In genomic region chr2:241635756-241636155, GRCh38 we compare ENCODE assay signal across 8 cellular contexts. TPM values are rescaled to one million over a fixed set of nuclear protein-coding genes. Genes with fewer than 3 reads are reported as not detected.
DNase-seq lines count a peak whose midpoint lies in the region; ATAC-seq and TF ChIP-seq lines count a peak whose summit lies in the region.

No MANE protein-coding gene starts in this region.

- peaks cover 22% of the 10 kb centered on the region for H3K36me3 Mint-ChIP-seq in activated CD4-positive, alpha-beta memory T cell treated with anti-CD3 and anti-CD28 coated beads for 36 hours

- H3K9ac ChIP-seq in SK-N-SH (peak overlapping the region; percentile 78; the same call in 1 of the 2 replicates), stomach smooth muscle (ENCODE audit: low read length in 2 of 2) (peak overlapping the region; percentile 79 to 83)

- peak overlapping the region; percentile 56 for H3K27ac Mint-ChIP-seq in activated CD4-positive, alpha-beta memory T cell treated with anti-CD3 and anti-CD28 coated beads for 36 hours

- no peak for TF ChIP-seq RAD21 in SK-N-SH (IDR thresholded peaks at IDR 0.05; ENCODE audit: low read length)

- peaks cover 46% of the 10 kb centered on the region for H4K20me1 ChIP-seq in SK-N-SH (ENCODE audit: insufficient read depth)

- H3K9me3 ChIP-seq in SK-N-SH (no peaks in the 10 kb centered on the region), stomach smooth muscle (ENCODE audit: control insufficient read depth in 2 of 2, low read length in 2 of 2) (no peaks in the 10 kb centered on the region)

- no peaks in the 10 kb centered on the region for H3K27me3 Mint-ChIP-seq in activated CD4-positive, alpha-beta memory T cell treated with anti-CD3 and anti-CD28 coated beads for 36 hours

- peaks cover 90% of the 10 kb centered on the region for H3K79me2 ChIP-seq in SK-N-SH (ENCODE audit: insufficient read depth)

- H2AFZ ChIP-seq in SK-N-SH (ENCODE audit: low read depth), result no peak overlapping the region

- POLR2A ChIA-PET in SK-N-SH (lab: Yijun Ruan, JAX), result no interaction called here
- POLR2A ChIA-PET in activated CD4-positive, alpha-beta memory T cell treated with anti-CD3 and anti-CD28 coated beads for 36 hours (lab: Charles Lee), result no interaction called here

- no peaks in the 10 kb centered on the region for H3K9me2 ChIP-seq in SK-N-SH

- H3K4me3 ChIP-seq in SK-N-SH (ENCODE audit: low read depth in 2 of 2, low read length in 1 of 2) (peak overlapping the region; percentile 92 to 96), iPS-11a (ENCODE audit: low read depth, low read length) (peak overlapping the region; percentile 78), stomach smooth muscle (ENCODE audit: low read length in 2 of 2) (peak overlapping the region; percentile 70 to 90)

- peaks cover 4% of the 10 kb centered on the region for H3F3A ChIP-seq in SK-N-SH (replicated peaks; ENCODE audit: insufficient read depth)

- no peak for TF ChIP-seq CTCF in SK-N-SH (IDR thresholded peaks at IDR 0.05)

- intact Hi-C loops in activated CD4-positive, alpha-beta memory T cell treated with anti-CD3 and anti-CD28 coated beads for 36 hours (cut with micrococcal nuclease), result loop anchor here (1.0 to 5.0 kb wide), 2 partner anchors 51 to 318 kb away; partner anchors contain the start of genes DTYMK, HDLBP and SEPTIN2

- CTCF ChIA-PET in SK-N-SH (lab: Yijun Ruan, JAX), result interaction anchor here (0.6 to 1.0 kb wide), 3 partner anchors 23 to 1148 kb away, joined by 3 read pairs; no protein-coding TSS in a partner anchor
- CTCF ChIA-PET in activated CD4-positive, alpha-beta memory T cell treated with anti-CD3 and anti-CD28 coated beads for 36 hours (lab: Charles Lee), result interaction anchor here (1.4 kb wide), 1 partner anchor 23 kb away, joined by 3 read pairs; no protein-coding TSS in a partner anchor

- 31% methylated on average over 6 of the region's 6 CpGs for WGBS in SK-N-SH (ENCODE audit: low lambda C conversion rate)

- no peaks in the 10 kb centered on the region for H3K9me3 Mint-ChIP-seq in activated CD4-positive, alpha-beta memory T cell treated with anti-CD3 and anti-CD28 coated beads for 36 hours

- DNase-seq in SK-N-SH (no peak), cerebellar cortex (ENCODE audit: low spot score) (no peak), COR-L47 (lab: John Stamatoyannopoulos, UW) (no peak)
- DNase-seq in activated CD4-positive, alpha-beta memory T cell treated with anti-CD3 and anti-CD28 coated beads for 36 hours, result no peak

- H3K36me3 ChIP-seq in SK-N-SH (replicated peaks in 1 of 2; ENCODE audit: control insufficient read depth in 1 of 2, insufficient read depth in 2 of 2, low read length in 1 of 2), result peaks cover 23 to 36% of the 10 kb centered on the region in 2 experiments
- H3K36me3 ChIP-seq in stomach smooth muscle (ENCODE audit: control insufficient read depth in 2 of 2, insufficient read depth in 2 of 2, low read length in 2 of 2), result peaks cover 16 to 24% of the 10 kb centered on the region in 2 donors

- no peak for TF ChIP-seq EP300 in SK-N-SH (IDR thresholded peaks at IDR 0.05; ENCODE audit: borderline replicate concordance in 1 of 2, low read depth in 1 of 2, low read length in 1 of 2)

- H3K27ac ChIP-seq in SK-N-SH (ENCODE audit: low read depth in 2 of 2, low read length in 1 of 2) (peak overlapping the region in 1 of 2 experiments; percentile 50; a peak in 1 of 4 replicates), stomach smooth muscle (ENCODE audit: low read length) (peak overlapping the region; percentile 64)

- H3K27me3 ChIP-seq in SK-N-SH (ENCODE audit: insufficient read depth) (no peaks in the 10 kb centered on the region), stomach smooth muscle (ENCODE audit: control insufficient read depth in 1 of 2, insufficient read depth in 2 of 2, low read length in 2 of 2) (no peaks in the 10 kb centered on the region)

- H3K4me3 Mint-ChIP-seq in activated CD4-positive, alpha-beta memory T cell treated with anti-CD3 and anti-CD28 coated beads for 36 hours, result peak overlapping the region; percentile 77

- H3K4me1 ChIP-seq in SK-N-SH (ENCODE audit: control insufficient read depth in 1 of 2, insufficient read depth in 2 of 2, low read depth in 1 of 2, low read length in 1 of 2) (peaks cover 3 to 20% of the 10 kb centered on the region in 2 experiments), stomach smooth muscle (ENCODE audit: control insufficient read depth, insufficient read depth, low read length) (peaks cover 38% of the 10 kb centered on the region)

- peak overlapping the region; percentile 98 for H3K4me2 ChIP-seq in SK-N-SH

- ATAC-seq in SK-N-SH treated with all-trans-retinoic acid at 6 μM for 48 hours (no peak), HG02588 (IDR thresholded peaks at IDR 0.05; ENCODE audit: unreplicated experiment) (no peak)

- peaks cover 41% of the 10 kb centered on the region for H3K4me1 Mint-ChIP-seq in activated CD4-positive, alpha-beta memory T cell treated with anti-CD3 and anti-CD28 coated beads for 36 hours (ENCODE audit: low read depth)

TF ChIP-seq in SK-N-SH, 30 proteins besides CTCF, POLR2A, EP300 and RAD21:
- no peak for TF ChIP-seq SIN3A (IDR thresholded peaks at IDR 0.05; ENCODE audit: borderline replicate concordance, low read depth, low read length)

TF ChIP-seq in SK-N-SH treated with all-trans-retinoic acid at 6 μM for 48 hours, 23 proteins besides CTCF, POLR2A, EP300 and RAD21:
- TF ChIP-seq SNAI2 (CRISPR knock-in tag; IDR thresholded peaks at IDR 0.05) (no peak), CSDC2 (CRISPR knock-in tag; IDR thresholded peaks at IDR 0.05) (no peak), POU6F1 (CRISPR knock-in tag; IDR thresholded peaks at IDR 0.05; ENCODE audit: borderline replicate concordance, low read depth) (no peak), TSHZ2 (CRISPR knock-in tag; IDR thresholded peaks at IDR 0.05) (no peak), RARB (CRISPR knock-in tag; IDR thresholded peaks at IDR 0.05) (no peak), ISL1 (CRISPR knock-in tag; IDR thresholded peaks at IDR 0.05) (no peak), TCF4 (CRISPR knock-in tag; IDR thresholded peaks at IDR 0.05; ENCODE audit: borderline replicate concordance) (no peak), GLIS3 (CRISPR knock-in tag; IDR thresholded peaks at IDR 0.05) (no peak), ZC3H10 (CRISPR knock-in tag; IDR thresholded peaks at IDR 0.05) (no peak), ZNF70 (CRISPR knock-in tag; IDR thresholded peaks at IDR 0.05) (no peak), OSR1 (CRISPR knock-in tag; IDR thresholded peaks at IDR 0.05) (no peak)

RNA-seq across cellular contexts. Expression of gene THAP4, which starts 1.2 kb away (rescaled TPM):
- polyA plus RNA-seq in SK-N-SH (2012; rRNA removed), result 46.0 and 64.7 TPM in 2 replicates
- polyA plus RNA-seq in SK-N-SH (2012; cell fraction: cytosol; rRNA removed), result 30.7 and 40.1 TPM in 2 replicates
- polyA plus RNA-seq in SK-N-SH (2012; cell fraction: nucleus; rRNA removed), result 30.4 and 43.6 TPM in 2 replicates
- 10 to 100 TPM; 43.7 to 44.5 TPM for total RNA-seq in activated CD4-positive, alpha-beta memory T cell treated with anti-CD3 and anti-CD28 coated beads for 36 hours

RNA-seq across cellular contexts. Expression of gene ATG4B, which starts 1.7 kb away (rescaled TPM):
- polyA plus RNA-seq in SK-N-SH (2012; rRNA removed), result 105 and 107 TPM in 2 replicates
- polyA plus RNA-seq in SK-N-SH (2012; cell fraction: cytosol; rRNA removed), result 53.2 and 85.0 TPM in 2 replicates
- 323 and 358 TPM in 2 replicates for polyA plus RNA-seq in SK-N-SH (2012; cell fraction: nucleus; rRNA removed)
- total RNA-seq in activated CD4-positive, alpha-beta memory T cell treated with anti-CD3 and anti-CD28 coated beads for 36 hours, result 10 to 100 TPM; 85.0 to 85.9 TPM

RNA-seq across cellular contexts. Expression of gene DTYMK, which starts 50.9 kb away (rescaled TPM):
- polyA plus RNA-seq in SK-N-SH (2012; rRNA removed), result 36.3 and 51.1 TPM in 2 replicates
- 32.5 and 40.9 TPM in 2 replicates for polyA plus RNA-seq in SK-N-SH (2012; cell fraction: cytosol; rRNA removed)
- 32.1 and 47.2 TPM in 2 replicates for polyA plus RNA-seq in SK-N-SH (2012; cell fraction: nucleus; rRNA removed)
- 10 to 100 TPM; 85.9 to 88.7 TPM for total RNA-seq in activated CD4-positive, alpha-beta memory T cell treated with anti-CD3 and anti-CD28 coated beads for 36 hours
